In genomic region chr7:92840309-92840708, GRCh38 we compare ENCODE assay signal across 16 cellular contexts.
"Had no signal": no experiment of that assay in that cellular context is flagged by ENCODE, and none has a peak within 500 bp of the region (broad histone marks: within the 10 kb centered on the region; RNA-seq: fewer than 3 reads in every experiment).

No MANE protein-coding gene starts in this region.

- H3K36me3 ChIP-seq: gastrocnemius medialis, right atrium auricular region, tibial nerve, vagina had no signal

- H3K4me1 ChIP-seq: gastrocnemius medialis, right atrium auricular region, vagina had no signal

- H3K27ac ChIP-seq: epithelial cell of prostate, gastrocnemius medialis, right atrium auricular region, skin epidermis, tibial nerve, vagina had no signal

- H3K9me3 Mint-ChIP-seq: activated naive CD8-positive, alpha-beta T cell treated with anti-CD3 and anti-CD28 coated beads, Interleukin-2, amount 10 ng/mL, durations not matched to agents 7 days and 5 days; dendritic cell treated with granulocyte-macrophage colony-stimulating factor and Interleukin-4, amounts not matched to agents 40 ng/mL and 50 ng/mL, for 4 days had no signal

- DNase-seq: activated gamma-delta T cell; activated naive CD8-positive, alpha-beta T cell treated with anti-CD3 and anti-CD28 coated beads, Interleukin-2, amount 10 ng/mL, durations not matched to agents 7 days and 5 days; activated T-cell treated with anti-CD3 and anti-CD28 coated beads, Interleukin-2, amount 50 U/mL, for 4 hours; anterior cingulate cortex; cerebellar nuclear complex; effector memory CD8-positive, alpha-beta T cell; gastrocnemius medialis; kidney glomerular epithelial cell; naive thymus-derived CD4-positive, alpha-beta T cell; nucleus accumbens had no signal

- ATAC-seq: activated T-cell treated with anti-CD3 and anti-CD28 coated beads, Interleukin-2, amount 50 U/mL, for 4 hours; effector memory CD8-positive, alpha-beta T cell; gastrocnemius medialis; naive thymus-derived CD4-positive, alpha-beta T cell had no signal

- H3K27ac Mint-ChIP-seq: activated naive CD8-positive, alpha-beta T cell treated with anti-CD3 and anti-CD28 coated beads, Interleukin-2, amount 10 ng/mL, durations not matched to agents 7 days and 5 days; dendritic cell treated with granulocyte-macrophage colony-stimulating factor and Interleukin-4, amounts not matched to agents 40 ng/mL and 50 ng/mL, for 4 days; effector memory CD8-positive, alpha-beta T cell had no signal

- H3K9me3 ChIP-seq: gastrocnemius medialis, right atrium auricular region, tibial nerve, vagina had no signal

- H3K27me3 Mint-ChIP-seq: effector memory CD8-positive, alpha-beta T cell had no signal

- H3K27me3 ChIP-seq: right atrium auricular region, tibial nerve, vagina had no signal

- H3K4me3 ChIP-seq: gastrocnemius medialis, right atrium auricular region, skin epidermis, tibial nerve, vagina had no signal

- H3K4me3 Mint-ChIP-seq: activated naive CD8-positive, alpha-beta T cell treated with anti-CD3 and anti-CD28 coated beads, Interleukin-2, amount 10 ng/mL, durations not matched to agents 7 days and 5 days; activated T-cell treated with anti-CD3 and anti-CD28 coated beads, Interleukin-2, amount 50 U/mL, for 4 hours; dendritic cell treated with granulocyte-macrophage colony-stimulating factor and Interleukin-4, amounts not matched to agents 40 ng/mL and 50 ng/mL, for 4 days; effector memory CD8-positive, alpha-beta T cell; naive thymus-derived CD4-positive, alpha-beta T cell had no signal
